Comparison of ENCODE assay signal across 8 cellular contexts in genomic region chr19:14080887-14081796, GRCh38. TPM values are rescaled to one million over a fixed set of nuclear protein-coding genes. Genes with fewer than 3 reads are reported as not detected.
DNase-seq lines count a peak whose midpoint lies in the region; ATAC-seq, FAIRE-seq and TF ChIP-seq lines count a peak whose summit lies in the region.

No MANE protein-coding gene starts in this region.

- peak overlapping the region; percentile 73 for H3K4me3 ChIP-seq in BJ (ENCODE audit: low read depth, low read length)

- POLR2A ChIA-PET in BJ (lab: Charles Lee): no interaction called here

- CTCF ChIA-PET in BJ (lab: Yijun Ruan, JAX): interaction anchor here (0.7 to 2.7 kb wide), 9 partner anchors 9 to 206 kb away, joined by 3 to 11 read pairs (median 4); partner anchors contain the start of genes IL27RA and MISP3

- H3K36me3 ChIP-seq in BJ (ENCODE audit: control insufficient read depth, insufficient read depth, low read length): no peaks in the 10 kb centered on the region

- peak; percentile 72 for FAIRE-seq in colon (lab: Jason Lieb, UNC)

- DNase-seq in BJ (ENCODE audit: low read depth) (peak; percentile 99), GM19240 (ENCODE audit: insufficient read length, low spot score) (peak; percentile 100), NCI-H524 (lab: John Stamatoyannopoulos, UW) (peak; percentile 99 to 100), kidney tubule cell (ENCODE audit: low spot score) (peak; percentile 100)
- DNase-seq in activated CD4-positive, alpha-beta T cell treated with anti-CD3 and anti-CD28 coated beads for 4 hours: peak; percentile 99
- DNase-seq in stimulated activated CD4-positive, alpha-beta T cell treated with anti-CD3 and anti-CD28 coated beads, Interleukin-1b, Interleukin-23, amount 100 ng/mL, for 1 hour (ENCODE audit: low read depth in 2 of 2): peak; percentile 98 to 99

- no peaks in the 10 kb centered on the region for H3K27me3 ChIP-seq in BJ (ENCODE audit: control insufficient read depth, insufficient read depth, low read length)

- peak; percentile 66 for ATAC-seq in HG03457 (IDR thresholded peaks at IDR 0.05; ENCODE audit: unreplicated experiment)

- TF ChIP-seq CTCF in BJ (IDR thresholded peaks at IDR 0.05; ENCODE audit: insufficient read depth, low read depth, low read length): no peak

RNA-seq across cellular contexts. Expression of gene C19orf67, which starts 4.4 kb away (rescaled TPM):
- not detected in 2 replicates for polyA plus RNA-seq in BJ (2011; rRNA removed)
- not detected in 2 replicates for polyA minus RNA-seq in BJ (2011; rRNA and poly(A)+ RNA removed)

RNA-seq across cellular contexts. Expression of gene MISP3, which starts 8.6 kb away (rescaled TPM):
- polyA plus RNA-seq in BJ (2011; rRNA removed): 0.39 and 0.58 TPM in 2 replicates
- polyA minus RNA-seq in BJ (2011; rRNA and poly(A)+ RNA removed): not detected in 2 replicates

RNA-seq across cellular contexts. Expression of gene SAMD1, which starts 9.4 kb away (rescaled TPM):
- 7.4 and 9.2 TPM in 2 replicates for polyA plus RNA-seq in BJ (2011; rRNA removed)
- 7.1 and 7.2 TPM in 2 replicates for polyA minus RNA-seq in BJ (2011; rRNA and poly(A)+ RNA removed)

RNA-seq across cellular contexts. Expression of gene PALM3, which starts 19.3 kb away (rescaled TPM):
- 0.15 and 0.17 TPM in 2 replicates for polyA plus RNA-seq in BJ (2011; rRNA removed)
- 0.14 TPM in 1 of 2 replicates, not detected in the other for polyA minus RNA-seq in BJ (2011; rRNA and poly(A)+ RNA removed)

RNA-seq across cellular contexts. Expression of gene PRKACA, which starts 36.4 kb away (rescaled TPM):
- 15.6 and 35.4 TPM in 2 replicates for polyA plus RNA-seq in BJ (2011; rRNA removed)
- 19.2 and 27.1 TPM in 2 replicates for polyA minus RNA-seq in BJ (2011; rRNA and poly(A)+ RNA removed)

Comparison
In these comparisons a context has a peak if more than half of its experiments do, and no peak if none do; other contexts are left out.
1. Peak in every context shown above with its lines: DNase-seq, ATAC-seq and H3K4me3 ChIP-seq.